ENCODE assay signal across 17 cellular contexts in genomic region chr5:35668794-35669193, GRCh38. TPM values are rescaled to one million over a fixed set of nuclear protein-coding genes. Genes with fewer than 3 reads are reported as not detected.
A peak's percentile ranks its signal among the peaks of the same experiment; 100 is the strongest.
DNase-seq lines count a peak whose midpoint lies in the region; ATAC-seq, FAIRE-seq and TF ChIP-seq lines count a peak whose summit lies in the region.
"Had no signal": no experiment of that assay in that cellular context is flagged by ENCODE, and none has a peak within 500 bp of the region (broad histone marks: within the 10 kb centered on the region; RNA-seq: fewer than 3 reads in every experiment).

No MANE protein-coding gene starts in this region.

- H3K27ac Mint-ChIP-seq in CD4-positive, alpha-beta memory T cell, result peak overlapping the region in 6 of 7 donors; percentile 8 to 90 (median 80)
- peak overlapping the region; percentile 95 for H3K27ac Mint-ChIP-seq in T-helper 17 cell
- H3K27ac Mint-ChIP-seq in naive thymus-derived CD4-positive, alpha-beta T cell, result peak overlapping the region in 8 of 9 donors; percentile 59 to 96 (median 90)
- H3K27ac Mint-ChIP-seq in nephron progenitor cell, result no peak overlapping the region

- no peak overlapping the region for H3K27ac ChIP-seq in CD4-positive, alpha-beta memory T cell (ENCODE audit: low read depth, low read length)
- no peak overlapping the region for H3K27ac ChIP-seq in naive thymus-derived CD4-positive, alpha-beta T cell (ENCODE audit: low read depth, low read length)
- H3K27ac ChIP-seq: Peyer's patch had no signal

- POLR2A ChIA-PET in CD4-positive, alpha-beta memory T cell (lab: Charles Lee; ENCODE audit: partially characterized antibody), result interaction anchor here (1.1 to 4.0 kb wide), 4 partner anchors 154 to 212 kb away, joined by 6 to 36 read pairs (median 6); no protein-coding TSS in a partner anchor
- POLR2A ChIA-PET in naive thymus-derived CD4-positive, alpha-beta T cell (lab: Charles Lee), result interaction anchor here (0.7 to 3.0 kb wide), 6 partner anchors 9 to 213 kb away, joined by 3 to 10 read pairs (median 4); no protein-coding TSS in a partner anchor

- no peak for ATAC-seq in T-helper 17 cell
- no peak for ATAC-seq in naive thymus-derived CD4-positive, alpha-beta T cell

- intact Hi-C loops in CD4-positive, alpha-beta memory T cell (cut with micrococcal nuclease), result no loop called here
- intact Hi-C loops in naive thymus-derived CD4-positive, alpha-beta T cell (cut with micrococcal nuclease), result no loop called here

- no peak for FAIRE-seq in GM12891 (lab: Jason Lieb, UNC)

- H3K36me3 ChIP-seq in CD4-positive, alpha-beta memory T cell (ENCODE audit: insufficient read depth, low read length), result no peaks in the 10 kb centered on the region
- H3K36me3 ChIP-seq in naive thymus-derived CD4-positive, alpha-beta T cell (ENCODE audit: control insufficient read depth in 2 of 3, insufficient read depth in 3 of 3, low read length in 3 of 3), result no peaks in the 10 kb centered on the region
- H3K36me3 ChIP-seq: BE2C, Peyer's patch had no signal

- CTCF ChIA-PET in CD4-positive, alpha-beta memory T cell (lab: Charles Lee; ENCODE audit: partially characterized antibody), result interaction anchor here (1.0 to 3.0 kb wide), 4 partner anchors 10 to 257 kb away, joined by 3 to 30 read pairs (median 5); no protein-coding TSS in a partner anchor
- CTCF ChIA-PET in naive thymus-derived CD4-positive, alpha-beta T cell (lab: Charles Lee), result interaction anchor here (1.0 to 1.4 kb wide), 2 partner anchors 10 to 51 kb away, joined by 5 to 6 read pairs; partner anchors contain the start of gene SPEF2

- H3K9me3 Mint-ChIP-seq in CD4-positive, alpha-beta memory T cell, result peaks cover 0 to 10% (median 3%) of the 10 kb centered on the region in 8 donors
- H3K9me3 Mint-ChIP-seq in naive thymus-derived CD4-positive, alpha-beta T cell, result peaks cover 0 to 21% (median 6%) of the 10 kb centered on the region in 11 donors
- H3K9me3 Mint-ChIP-seq in nephron progenitor cell, result no peaks in the 10 kb centered on the region

- no peak for TF ChIP-seq CTCF in nephron progenitor cell (IDR thresholded peaks at IDR 0.05)

- H3K4me3 Mint-ChIP-seq in CD4-positive, alpha-beta memory T cell, result peak overlapping the region in 4 of 8 donors; percentile 2 to 51 (median 28)
- H3K4me3 Mint-ChIP-seq in T-helper 17 cell (no peak overlapping the region), nephron progenitor cell (no peak overlapping the region)
- peak overlapping the region in 4 of 10 donors; percentile 1 to 81 (median 50) for H3K4me3 Mint-ChIP-seq in naive thymus-derived CD4-positive, alpha-beta T cell

- no peaks in the 10 kb centered on the region for H3K27me3 Mint-ChIP-seq in CD4-positive, alpha-beta memory T cell
- H3K27me3 Mint-ChIP-seq in T-helper 17 cell, result no peaks in the 10 kb centered on the region
- H3K27me3 Mint-ChIP-seq in naive thymus-derived CD4-positive, alpha-beta T cell, result no peaks in the 10 kb centered on the region
- H3K27me3 Mint-ChIP-seq in nephron progenitor cell (ENCODE audit: low read depth, poor library complexity), result no peaks in the 10 kb centered on the region

- DNase-seq in CD4-positive, alpha-beta memory T cell, result no peak
- no peak for DNase-seq in GM12891 (ENCODE audit: insufficient read length, low spot score)
- no peak for DNase-seq in T-helper 17 cell
- DNase-seq in naive thymus-derived CD4-positive, alpha-beta T cell, result no peak
- DNase-seq in dedifferentiated amniotic fluid mesenchymal stem cell (ENCODE audit: extremely low spot score), result no peak
- no peak for DNase-seq in nephron progenitor cell
- DNase-seq in stimulated activated naive CD4-positive, alpha-beta T cell treated with Interleukin-2 at 50 U/mL for 16 hours (lab: John Stamatoyannopoulos, UW), result no peak
- DNase-seq: BE2C, DMS153, EL, H7, KG1, MM.1S, NCI-H187 treated with DMSO at 0.1 percent for 48 hours, NCI-H774, Peyer's patch, Right ventricle myocardium superior had no signal

- peaks cover 16 to 24% of the 10 kb centered on the region in 2 donors for H3K36me3 Mint-ChIP-seq in CD4-positive, alpha-beta memory T cell
- no peaks in the 10 kb centered on the region for H3K36me3 Mint-ChIP-seq in T-helper 17 cell (ENCODE audit: low read depth)
- H3K36me3 Mint-ChIP-seq in naive thymus-derived CD4-positive, alpha-beta T cell, result peaks cover 4 to 33% (median 21%) of the 10 kb centered on the region in 5 donors
- peaks cover 4% of the 10 kb centered on the region for H3K36me3 Mint-ChIP-seq in nephron progenitor cell (ENCODE audit: low read depth)

- peaks cover 49 to 87% (median 66%) of the 10 kb centered on the region in 4 donors for H3K4me1 Mint-ChIP-seq in CD4-positive, alpha-beta memory T cell
- H3K4me1 Mint-ChIP-seq in T-helper 17 cell (peaks cover 40% of the 10 kb centered on the region), nephron progenitor cell (no peaks in the 10 kb centered on the region)
- H3K4me1 Mint-ChIP-seq in naive thymus-derived CD4-positive, alpha-beta T cell, result peaks cover 29 to 92% (median 83%) of the 10 kb centered on the region in 7 donors

- no peaks in the 10 kb centered on the region for H3K27me3 ChIP-seq in CD4-positive, alpha-beta memory T cell (ENCODE audit: insufficient read depth, low read length)
- H3K27me3 ChIP-seq in naive thymus-derived CD4-positive, alpha-beta T cell (ENCODE audit: control insufficient read depth in 2 of 2, insufficient read depth in 2 of 2, low read length in 2 of 2), result no peaks in the 10 kb centered on the region
- H3K27me3 ChIP-seq: BE2C, Peyer's patch had no signal

- peaks cover 64% of the 10 kb centered on the region for H3K4me1 ChIP-seq in CD4-positive, alpha-beta memory T cell (ENCODE audit: insufficient read depth, low read length)
- peaks cover 33 to 50% of the 10 kb centered on the region in 2 donors for H3K4me1 ChIP-seq in naive thymus-derived CD4-positive, alpha-beta T cell (ENCODE audit: control insufficient read depth in 2 of 2, insufficient read depth in 2 of 2, low read length in 2 of 2)
- H3K4me1 ChIP-seq: BE2C had no signal

- no peaks in the 10 kb centered on the region for H3K9me3 ChIP-seq in CD4-positive, alpha-beta memory T cell (ENCODE audit: control insufficient read depth in 1 of 2, low read length in 2 of 2)
- no peaks in the 10 kb centered on the region for H3K9me3 ChIP-seq in T-helper 17 cell (ENCODE audit: control insufficient read depth, low read length, poor library complexity, severe bottlenecking)
- H3K9me3 ChIP-seq in naive thymus-derived CD4-positive, alpha-beta T cell (ENCODE audit: control insufficient read depth in 2 of 3, low read length in 3 of 3), result no peaks in the 10 kb centered on the region
- H3K9me3 ChIP-seq: BE2C, Peyer's patch had no signal

- H3K4me3 ChIP-seq in CD4-positive, alpha-beta memory T cell (ENCODE audit: low read length in 2 of 2), result no peak overlapping the region
- H3K4me3 ChIP-seq in naive thymus-derived CD4-positive, alpha-beta T cell (ENCODE audit: low read length), result no peak overlapping the region
- H3K4me3 ChIP-seq: Peyer's patch had no signal

- no peak for TF ChIP-seq POLR2A in GM12891 (IDR thresholded peaks at IDR 0.05; ENCODE audit: low read depth, low read length)

TF ChIP-seq in GM12891, 5 proteins besides CTCF, POLR2A, EP300 and RAD21:
- no peak for TF ChIP-seq POU2F2 (IDR thresholded peaks at IDR 0.05; ENCODE audit: low read depth, low read length)
- TF ChIP-seq SPI1 (IDR thresholded peaks at IDR 0.05; ENCODE audit: low read depth, low read length), result peak; percentile 72
- no peak for TF ChIP-seq TAF1 (IDR thresholded peaks at IDR 0.05; ENCODE audit: low read depth, low read length)

RNA-seq across cellular contexts. Expression of gene SPEF2, which starts 51.1 kb away (rescaled TPM):
- 10 to 100 TPM; 14.2 to 15.4 TPM for total RNA-seq in CD4-positive, alpha-beta memory T cell
- 1 to 10 TPM; 4.0 to 6.2 TPM for polyA plus RNA-seq in CD4-positive, alpha-beta memory T cell
- 0.12 TPM for polyA plus RNA-seq in GM12891 (2012; ENCODE audit: low read depth, missing spikeins)
- 1 to 10 TPM; 4.5 to 8.3 TPM for total RNA-seq in T-helper 17 cell
- 10 to 100 TPM in 2 of 5 experiments, 1 to 10 TPM in 3; 7.1 to 13.5 (median 9.9) TPM for total RNA-seq in naive thymus-derived CD4-positive, alpha-beta T cell
- polyA plus RNA-seq in naive thymus-derived CD4-positive, alpha-beta T cell, result 1 to 10 TPM; 5.5 to 7.3 TPM
